In genomic region chr5:140967226-140967893, GRCh38 we compare ENCODE assay signal across 13 cellular contexts. TPM values are rescaled to one million over a fixed set of nuclear protein-coding genes. Genes with fewer than 3 reads are reported as not detected.
A peak's percentile ranks its signal among the peaks of the same experiment; 100 is the strongest.
DNase-seq lines count a peak whose midpoint lies in the region; ATAC-seq and TF ChIP-seq lines count a peak whose summit lies in the region.
"Had no signal": no experiment of that assay in that cellular context is flagged by ENCODE, and none has a peak within 500 bp of the region (broad histone marks: within the 10 kb centered on the region; RNA-seq: fewer than 3 reads in every experiment).

No MANE protein-coding gene starts in this region.

- no peaks in the 10 kb centered on the region for H3K9me3 ChIP-seq in endodermal cell (ENCODE audit: control insufficient read depth, low read length)
- no peaks in the 10 kb centered on the region for H3K9me3 ChIP-seq in mesodermal cell (ENCODE audit: control insufficient read depth, low read length)
- H3K9me3 ChIP-seq in suprapubic skin: no peaks in the 10 kb centered on the region
- H3K9me3 ChIP-seq: neutrophil had no signal

- no peak for TF ChIP-seq POLR2A in suprapubic skin (IDR thresholded peaks at IDR 0.05)

- no peaks in the 10 kb centered on the region for H3K36me3 ChIP-seq in endodermal cell (ENCODE audit: control insufficient read depth, insufficient read depth, low read length)
- no peaks in the 10 kb centered on the region for H3K36me3 ChIP-seq in mesodermal cell (ENCODE audit: control insufficient read depth, insufficient read depth, low read length)
- H3K36me3 ChIP-seq in suprapubic skin: no peaks in the 10 kb centered on the region
- H3K36me3 ChIP-seq: neutrophil had no signal

- CTCF ChIA-PET in RWPE1 (lab: Yijun Ruan, JAX): interaction anchor here (0.6 to 3.4 kb wide), 6 partner anchors 15 to 73 kb away, joined by 3 to 27 read pairs (median 4); partner anchors contain the start of gene PCDHAC1
- CTCF ChIA-PET in activated CD8-positive, alpha-beta T cell treated with anti-CD3 and anti-CD28 coated beads, Interleukin-2, amount 10 ng/mL, durations not matched to agents 7 days and 5 days (lab: Charles Lee): no interaction called here

- DNase-seq in RWPE1 (ENCODE audit: low spot score): no peak
- DNase-seq in endodermal cell: peak; percentile 60
- DNase-seq in suprapubic skin (ENCODE audit: low spot score in 2 of 2): no peak
- DNase-seq in activated CD8-positive, alpha-beta T cell treated with anti-CD3 and anti-CD28 coated beads, Interleukin-2, amount 10 ng/mL, durations not matched to agents 7 days and 5 days: no peak
- DNase-seq in NCI-H524 (lab: John Stamatoyannopoulos, UW): no peak
- no peak for DNase-seq in stimulated activated CD4-positive, alpha-beta T cell treated with anti-CD3 and anti-CD28 coated beads, Interleukin-1b, Interleukin-23, amount 100 ng/mL, for 48 hours
- DNase-seq: activated CD4-positive, alpha-beta T cell treated with anti-CD3 and anti-CD28 coated beads, Interleukin-2, amount 10 ng/mL, durations not matched to agents 24 days and 14 days; activated naive CD4-positive, alpha-beta T cell treated with Interleukin-2 at 50 U/mL for 16 hours; HFFc6; stimulated activated CD4-positive, alpha-beta T cell treated with anti-CD3 and anti-CD28 coated beads, Interleukin-4, amount 100 ng/mL, for 24 hours had no signal

- H3K9me3 Mint-ChIP-seq in endodermal cell: no peaks in the 10 kb centered on the region
- H3K9me3 Mint-ChIP-seq in activated CD8-positive, alpha-beta T cell treated with anti-CD3 and anti-CD28 coated beads, Interleukin-2, amount 10 ng/mL, durations not matched to agents 7 days and 5 days (ENCODE audit: insufficient read depth): no peaks in the 10 kb centered on the region

- H3K27me3 ChIP-seq in endodermal cell (ENCODE audit: control insufficient read depth, insufficient read depth, low read length, poor library complexity, severe bottlenecking) (peaks cover 49% of the 10 kb centered on the region), suprapubic skin (peaks cover 25% of the 10 kb centered on the region)

- H3K4me1 ChIP-seq in endodermal cell (ENCODE audit: control insufficient read depth, insufficient read depth, low read length) (no peaks in the 10 kb centered on the region), mesodermal cell (ENCODE audit: control insufficient read depth, insufficient read depth, low read length, poor library complexity, severe bottlenecking) (no peaks in the 10 kb centered on the region), suprapubic skin (peaks cover 15% of the 10 kb centered on the region)

- H3K27ac Mint-ChIP-seq in endodermal cell: no peak overlapping the region
- no peak overlapping the region for H3K27ac Mint-ChIP-seq in activated CD8-positive, alpha-beta T cell treated with anti-CD3 and anti-CD28 coated beads, Interleukin-2, amount 10 ng/mL, durations not matched to agents 7 days and 5 days
- H3K27ac Mint-ChIP-seq: activated CD4-positive, alpha-beta T cell treated with anti-CD3 and anti-CD28 coated beads, Interleukin-2, amount 10 ng/mL, durations not matched to agents 24 days and 14 days; HFFc6 had no signal

- H3K4me3 Mint-ChIP-seq in endodermal cell: peak overlapping the region; percentile 77
- H3K4me3 Mint-ChIP-seq in activated CD8-positive, alpha-beta T cell treated with anti-CD3 and anti-CD28 coated beads, Interleukin-2, amount 10 ng/mL, durations not matched to agents 7 days and 5 days: no peak overlapping the region
- H3K4me3 Mint-ChIP-seq: activated CD4-positive, alpha-beta T cell treated with anti-CD3 and anti-CD28 coated beads, Interleukin-2, amount 10 ng/mL, durations not matched to agents 24 days and 14 days; HFFc6 had no signal

- 56 to 64% methylated on average over 21 to 34 of the region's 34 CpGs for WGBS in endodermal cell (ENCODE audit: insufficient coverage in 1 of 2, insufficient read length in 1 of 2), 2 experiments
- 53 to 56% methylated on average over 31 of the region's 34 CpGs for WGBS in mesodermal cell (ENCODE audit: insufficient coverage in 2 of 2), 2 experiments
- 69% methylated on average over 13 of the region's 34 CpGs for WGBS in suprapubic skin

- H3K27ac ChIP-seq in RWPE1: peak overlapping the region; percentile 87
- no peak overlapping the region for H3K27ac ChIP-seq in endodermal cell (ENCODE audit: low read depth, low read length)
- H3K27ac ChIP-seq in mesodermal cell (ENCODE audit: low read depth, low read length, severe bottlenecking): no peak overlapping the region
- H3K27ac ChIP-seq in suprapubic skin: no peak overlapping the region
- H3K27ac ChIP-seq: neutrophil had no signal

- POLR2A ChIA-PET in RWPE1 (lab: Yijun Ruan, JAX; ENCODE audit: low non-redundant PET): interaction anchor here (1.1 to 1.3 kb wide), 2 partner anchors 41 to 73 kb away, joined by 3 to 13 read pairs; partner anchors contain the start of gene PCDHAC1
- POLR2A ChIA-PET in activated CD8-positive, alpha-beta T cell treated with anti-CD3 and anti-CD28 coated beads, Interleukin-2, amount 10 ng/mL, durations not matched to agents 7 days and 5 days (lab: Charles Lee): no interaction called here

- H3K9ac ChIP-seq in endodermal cell (ENCODE audit: extremely low read depth, low read length, poor library complexity, severe bottlenecking): no peak overlapping the region

- peaks cover 4% of the 10 kb centered on the region for H3K36me3 Mint-ChIP-seq in endodermal cell (ENCODE audit: low read depth)
- peaks cover 2% of the 10 kb centered on the region for H3K36me3 Mint-ChIP-seq in activated CD8-positive, alpha-beta T cell treated with anti-CD3 and anti-CD28 coated beads, Interleukin-2, amount 10 ng/mL, durations not matched to agents 7 days and 5 days (ENCODE audit: low read depth)

- no peak for TF ChIP-seq EP300 in suprapubic skin (IDR thresholded peaks at IDR 0.05)

- peaks cover 45% of the 10 kb centered on the region for H3K27me3 Mint-ChIP-seq in endodermal cell (ENCODE audit: insufficient read depth)
- peaks cover 15% of the 10 kb centered on the region for H3K27me3 Mint-ChIP-seq in activated CD8-positive, alpha-beta T cell treated with anti-CD3 and anti-CD28 coated beads, Interleukin-2, amount 10 ng/mL, durations not matched to agents 7 days and 5 days (ENCODE audit: low read depth)

- no peak for ATAC-seq in activated CD8-positive, alpha-beta T cell treated with anti-CD3 and anti-CD28 coated beads, Interleukin-2, amount 10 ng/mL, durations not matched to agents 7 days and 5 days
- no peak for ATAC-seq in HG02840 (IDR thresholded peaks at IDR 0.05; ENCODE audit: low FRiP score, unreplicated experiment)

- H3K4me1 Mint-ChIP-seq in endodermal cell: peaks cover 5% of the 10 kb centered on the region
- no peaks in the 10 kb centered on the region for H3K4me1 Mint-ChIP-seq in activated CD8-positive, alpha-beta T cell treated with anti-CD3 and anti-CD28 coated beads, Interleukin-2, amount 10 ng/mL, durations not matched to agents 7 days and 5 days (ENCODE audit: low read depth)
- H3K4me1 Mint-ChIP-seq: activated CD4-positive, alpha-beta T cell treated with anti-CD3 and anti-CD28 coated beads, Interleukin-2, amount 10 ng/mL, durations not matched to agents 24 days and 14 days had no signal

- TF ChIP-seq CTCF in RWPE1 (conservative IDR thresholded peaks at IDR 0.05; ENCODE audit: low read depth) (no peak), endodermal cell (conservative IDR thresholded peaks at IDR 0.05) (no peak), suprapubic skin (IDR thresholded peaks at IDR 0.05) (no peak)

- H3K4me3 ChIP-seq in endodermal cell (ENCODE audit: low read length) (peak overlapping the region; percentile 84), mesodermal cell (ENCODE audit: extremely low read depth, insufficient read depth, low read length, poor library complexity, severe bottlenecking) (peak overlapping the region; percentile 54), suprapubic skin (peak overlapping the region; percentile 53)

RNA-seq across cellular contexts. Expression of gene PCDHAC2, which starts 1.1 kb away (rescaled TPM):
- total RNA-seq in endodermal cell (1 to 10 TPM in 1 of 2 donors, under 1 TPM in 1; 0.49 to 2.4 TPM), suprapubic skin (under 1 TPM in 1 of 4 donors, not detected in 3; 0.13 TPM)
- 1.8 TPM for polyA plus RNA-seq in endodermal cell (2013, experiment 1 of 2)
- polyA plus RNA-seq in endodermal cell (2013, experiment 2 of 2): 1.5 TPM
- polyA plus RNA-seq in mesodermal cell (2013, experiment 1 of 2): 2.6 TPM
- polyA plus RNA-seq in mesodermal cell (2013, experiment 2 of 2): 2.8 TPM
- total RNA-seq in activated CD8-positive, alpha-beta T cell treated with anti-CD3 and anti-CD28 coated beads, Interleukin-2, amount 10 ng/mL, durations not matched to agents 7 days and 5 days: not detected
- total RNA-seq: activated CD4-positive, alpha-beta T cell treated with anti-CD3 and anti-CD28 coated beads, Interleukin-2, amount 10 ng/mL, durations not matched to agents 24 days and 14 days; HFFc6 had no signal

RNA-seq across cellular contexts. Expression of gene PCDHAC1, which starts 41.3 kb away (rescaled TPM):
- total RNA-seq in endodermal cell (1 to 10 TPM; 3.2 to 6.1 TPM), suprapubic skin (under 1 TPM in 3 of 4 donors, not detected in 1; 0.11 to 0.64 (median 0.18) TPM)
- polyA plus RNA-seq in endodermal cell (2013, experiment 1 of 2): 2.4 TPM
- 2.2 TPM for polyA plus RNA-seq in endodermal cell (2013, experiment 2 of 2)
- 1.8 TPM for polyA plus RNA-seq in mesodermal cell (2013, experiment 1 of 2)
- 1.9 TPM for polyA plus RNA-seq in mesodermal cell (2013, experiment 2 of 2)
- total RNA-seq in activated CD8-positive, alpha-beta T cell treated with anti-CD3 and anti-CD28 coated beads, Interleukin-2, amount 10 ng/mL, durations not matched to agents 7 days and 5 days: not detected
- total RNA-seq: activated CD4-positive, alpha-beta T cell treated with anti-CD3 and anti-CD28 coated beads, Interleukin-2, amount 10 ng/mL, durations not matched to agents 24 days and 14 days; HFFc6 had no signal
